8 cellular contexts compared by ENCODE assay signal in genomic region chr1:156572663-156573018, GRCh38. TPM values are rescaled to one million over a fixed set of nuclear protein-coding genes. Genes with fewer than 3 reads are reported as not detected.
A peak's percentile ranks its signal among the peaks of the same experiment; 100 is the strongest.
DNase-seq lines count a peak whose midpoint lies in the region; ATAC-seq and TF ChIP-seq lines count a peak whose summit lies in the region.

No MANE protein-coding gene starts in this region.

- H3K4me3 Mint-ChIP-seq in activated CD4-positive, alpha-beta T cell treated with anti-CD3 and anti-CD28 coated beads for 36 hours, result peak overlapping the region; percentile 89

- ATAC-seq in activated CD4-positive, alpha-beta T cell treated with anti-CD3 and anti-CD28 coated beads for 36 hours, result no peak
- no peak for ATAC-seq in GM18498 (IDR thresholded peaks at IDR 0.05; ENCODE audit: unreplicated experiment)

- peak overlapping the region; percentile 94 for H3K4me2 ChIP-seq in hepatocyte

- no peaks in the 10 kb centered on the region for H3K9me2 ChIP-seq in hepatocyte (replicated peaks; ENCODE audit: insufficient read depth)

- H3K4me1 ChIP-seq in hepatocyte (ENCODE audit: insufficient read depth) (peaks cover 8% of the 10 kb centered on the region), stomach (peaks cover 11 to 29% (median 13%) of the 10 kb centered on the region in 4 donors)

- WGBS in hepatocyte (ENCODE audit: low lambda C conversion rate, missing lambda C conversion rate), result 42% methylated on average over 10 of the region's 10 CpGs
- WGBS in stomach, 5 donors, result 34 to 40% (median 37%) methylated on average over 10 of the region's 10 CpGs

- no peaks in the 10 kb centered on the region for H3K9me3 Mint-ChIP-seq in activated CD4-positive, alpha-beta T cell treated with anti-CD3 and anti-CD28 coated beads for 36 hours (ENCODE audit: low read depth)

- POLR2A ChIA-PET in activated CD4-positive, alpha-beta T cell treated with anti-CD3 and anti-CD28 coated beads for 36 hours (lab: Charles Lee), result no interaction called here

- no peaks in the 10 kb centered on the region for H4K20me1 ChIP-seq in hepatocyte (ENCODE audit: insufficient read depth, poor library complexity, severe bottlenecking)

- H3K27me3 ChIP-seq in hepatocyte (no peaks in the 10 kb centered on the region), stomach (peaks cover 0 to 14% (median 0%) of the 10 kb centered on the region in 3 donors)

- DNase-seq in activated CD4-positive, alpha-beta T cell treated with anti-CD3 and anti-CD28 coated beads for 36 hours, result no peak
- no peak for DNase-seq in activated CD4-positive, alpha-beta T cell treated with anti-CD3 and anti-CD28 coated beads for 4 hours
- DNase-seq in hepatocyte (ENCODE audit: low spot score) (no peak), stomach (no peak), occipital lobe (lab: John Stamatoyannopoulos, UW) (no peak), DMS153 (lab: John Stamatoyannopoulos, UW) (no peak)

- H2AFZ ChIP-seq in hepatocyte, result peak overlapping the region; percentile 26

- TF ChIP-seq POLR2A in stomach (IDR thresholded peaks at IDR 0.05), result no peak

- TF ChIP-seq EP300 in stomach (IDR thresholded peaks at IDR 0.05), result no peak

- H3K4me1 Mint-ChIP-seq in activated CD4-positive, alpha-beta T cell treated with anti-CD3 and anti-CD28 coated beads for 36 hours, result peaks cover 22% of the 10 kb centered on the region

- intact Hi-C loops in activated CD4-positive, alpha-beta T cell treated with anti-CD3 and anti-CD28 coated beads for 36 hours (cut with DNase I, micrococcal nuclease), result loop anchor here in 1 of 2 experiments (1.0 to 2.0 kb wide), 2 partner anchors 68 to 116 kb away; no protein-coding TSS in a partner anchor
- intact Hi-C loops in stomach (cut with DNase I; ENCODE audit: low total_unique reads), result no loop called here

- H3K27ac ChIP-seq in hepatocyte (no peak overlapping the region), stomach (peak overlapping the region in 3 of 5 donors; percentile 70 to 84 (median 72))

- peak overlapping the region; percentile 73 for H3K27ac Mint-ChIP-seq in activated CD4-positive, alpha-beta T cell treated with anti-CD3 and anti-CD28 coated beads for 36 hours

- peaks cover 3% of the 10 kb centered on the region for H3K36me3 Mint-ChIP-seq in activated CD4-positive, alpha-beta T cell treated with anti-CD3 and anti-CD28 coated beads for 36 hours (ENCODE audit: low read depth)

- peaks cover 9% of the 10 kb centered on the region for H3K79me2 ChIP-seq in hepatocyte

- peak overlapping the region; percentile 67 for H3K4me3 ChIP-seq in WI38 (ENCODE audit: low read depth, low read length)
- H3K4me3 ChIP-seq in hepatocyte, result peak overlapping the region; percentile 8
- peak overlapping the region; percentile 38 to 54 (median 49) for H3K4me3 ChIP-seq in stomach

- H3K9me3 ChIP-seq in hepatocyte (ENCODE audit: low read depth), result no peaks in the 10 kb centered on the region
- no peaks in the 10 kb centered on the region for H3K9me3 ChIP-seq in stomach

- TF ChIP-seq CTCF in WI38 (IDR thresholded peaks at IDR 0.05; ENCODE audit: low read depth, low read length) (no peak), hepatocyte (IDR thresholded peaks at IDR 0.05; ENCODE audit: poor library complexity) (no peak), stomach (IDR thresholded peaks at IDR 0.05) (no peak)

- H3K36me3 ChIP-seq in hepatocyte (replicated peaks; ENCODE audit: insufficient read depth, low read depth) (no peaks in the 10 kb centered on the region), stomach (no peaks in the 10 kb centered on the region)

- CTCF ChIA-PET in activated CD4-positive, alpha-beta T cell treated with anti-CD3 and anti-CD28 coated beads for 36 hours (lab: Charles Lee), result interaction anchor here (0.6 kb wide), 1 partner anchor 551 kb away, joined by 3 read pairs; no protein-coding TSS in a partner anchor

- peaks cover 32% of the 10 kb centered on the region for H3K27me3 Mint-ChIP-seq in activated CD4-positive, alpha-beta T cell treated with anti-CD3 and anti-CD28 coated beads for 36 hours

RNA-seq across cellular contexts. Expression of gene IQGAP3, which starts 0.3 kb away (rescaled TPM):
- 10 to 100 TPM; 14.9 to 16.0 TPM for total RNA-seq in activated CD4-positive, alpha-beta T cell treated with anti-CD3 and anti-CD28 coated beads for 36 hours
- total RNA-seq in hepatocyte, result 4.2 and 5.2 TPM in 2 replicates
- 3.1 and 5.7 TPM in 2 replicates for polyA plus RNA-seq in hepatocyte
- 10 to 100 TPM in 4 of 5 donors, 1 to 10 TPM in 1; 5.2 to 22.2 (median 14.0) TPM for total RNA-seq in stomach
- 1 to 10 TPM; 1.2 to 4.7 (median 1.3) TPM for polyA plus RNA-seq in stomach
- 1.1 TPM for total RNA-seq in occipital lobe

RNA-seq across cellular contexts. Expression of gene TTC24, which starts 6.9 kb away (rescaled TPM):
- total RNA-seq in activated CD4-positive, alpha-beta T cell treated with anti-CD3 and anti-CD28 coated beads for 36 hours, result 1 to 10 TPM; 7.3 to 9.1 TPM
- total RNA-seq in hepatocyte, result not detected in 2 replicates
- polyA plus RNA-seq in hepatocyte, result not detected in 2 replicates
- under 1 TPM in 1 of 5 donors, not detected in 4; 0.55 TPM for total RNA-seq in stomach
- not detected for polyA plus RNA-seq in stomach
- total RNA-seq in occipital lobe, result not detected

RNA-seq across cellular contexts. Expression of gene NAXE, which starts 18.9 kb away (rescaled TPM):
- total RNA-seq in activated CD4-positive, alpha-beta T cell treated with anti-CD3 and anti-CD28 coated beads for 36 hours, result 10 to 100 TPM; 79.9 to 82.0 TPM
- 94.2 and 117 TPM in 2 replicates for total RNA-seq in hepatocyte
- polyA plus RNA-seq in hepatocyte, result 198 and 218 TPM in 2 replicates
- 10 to 100 TPM; 46.1 to 81.1 (median 52.7) TPM for total RNA-seq in stomach
- polyA plus RNA-seq in stomach, result 10 to 100 TPM; 68.1 to 84.9 (median 71.7) TPM
- 26.5 TPM for total RNA-seq in occipital lobe

RNA-seq across cellular contexts. Expression of gene GPATCH4, which starts 28.6 kb away (rescaled TPM):
- 10 to 100 TPM; 38.5 to 48.7 TPM for total RNA-seq in activated CD4-positive, alpha-beta T cell treated with anti-CD3 and anti-CD28 coated beads for 36 hours
- 5.6 and 17.4 TPM in 2 replicates for total RNA-seq in hepatocyte
- polyA plus RNA-seq in hepatocyte, result 28.3 and 28.6 TPM in 2 replicates
- total RNA-seq in stomach, result 10 to 100 TPM in 3 of 5 donors, 1 to 10 TPM in 2; 9.0 to 15.6 (median 12.9) TPM
- 10 to 100 TPM; 11.2 to 24.1 (median 19.9) TPM for polyA plus RNA-seq in stomach
- total RNA-seq in occipital lobe, result 10.3 TPM

RNA-seq across cellular contexts. Expression of gene HAPLN2, which starts 46.6 kb away (rescaled TPM):
- total RNA-seq in activated CD4-positive, alpha-beta T cell treated with anti-CD3 and anti-CD28 coated beads for 36 hours, result under 1 TPM in 1 of 2 experiments, not detected in 1; 0.34 TPM
- not detected in 2 replicates for total RNA-seq in hepatocyte
- polyA plus RNA-seq in hepatocyte, result not detected in 2 replicates
- total RNA-seq in stomach, result not detected
- polyA plus RNA-seq in stomach, result under 1 TPM in 2 of 3 donors, not detected in 1; 0.33 to 0.37 TPM
- total RNA-seq in occipital lobe, result not detected

Comparison
In these comparisons a context has a peak if more than half of its experiments do, and no peak if none do; other contexts are left out.
1. H3K4me3 ChIP-seq: peak in every context shown above with its lines; median percentile 67 in WI38; 49 in stomach; 8 in hepatocyte.